In genomic region chr2:152564754-152565551, GRCh38 we compare ENCODE assay signal across 12 cellular contexts.
DNase-seq lines count a peak whose midpoint lies in the region; ATAC-seq and TF ChIP-seq lines count a peak whose summit lies in the region.
"Had no signal": no experiment of that assay in that cellular context is flagged by ENCODE, and none has a peak within 500 bp of the region (broad histone marks: within the 10 kb centered on the region; RNA-seq: fewer than 3 reads in every experiment).

No MANE protein-coding gene starts in this region.

- H3K4me3 ChIP-seq in suprapubic skin (no peak overlapping the region), lower leg skin (ENCODE audit: low read depth, poor library complexity, severe bottlenecking) (no peak overlapping the region)
- H3K4me3 ChIP-seq: mucosa of descending colon had no signal

- H3K9me3 ChIP-seq in suprapubic skin = no peaks in the 10 kb centered on the region
- H3K9me3 ChIP-seq: mucosa of descending colon had no signal

- TF ChIP-seq CTCF in suprapubic skin (IDR thresholded peaks at IDR 0.05) = no peak
- no peak for TF ChIP-seq CTCF in lower leg skin (IDR thresholded peaks at IDR 0.05)

- intact Hi-C loops in activated T-helper 2 cell treated with anti-CD3 and anti-CD28 coated beads, Interferon-gamma antibody, Interleukin-2, Interleukin-4, amounts not matched to agents 10 μg/mL and 5 μg/mL and 100 μg/mL, durations not matched to agents 14 hours and 24 hours and 36 hours (cut with micrococcal nuclease) = no loop called here
- intact Hi-C loops in lower leg skin (cut with DNase I; ENCODE audit: low total_unique reads) = no loop called here

- H3K27ac Mint-ChIP-seq in activated T-helper 2 cell treated with anti-CD3 and anti-CD28 coated beads, Interferon-gamma antibody, Interleukin-2, Interleukin-4, amounts not matched to agents 10 μg/mL and 5 μg/mL and 100 μg/mL, durations not matched to agents 14 hours and 24 hours and 36 hours = no peak overlapping the region

- no peak for TF ChIP-seq EP300 in suprapubic skin (IDR thresholded peaks at IDR 0.05)

- peak; percentile 88 for ATAC-seq in GM18498 (IDR thresholded peaks at IDR 0.05; ENCODE audit: unreplicated experiment)
- ATAC-seq in GM19438 (IDR thresholded peaks at IDR 0.05; ENCODE audit: low read depth, unreplicated experiment) = peak; percentile 54
- ATAC-seq in HG02884 (IDR thresholded peaks at IDR 0.05; ENCODE audit: unreplicated experiment) = peak; percentile 88
- peak; percentile 86 for ATAC-seq in HG03575 (IDR thresholded peaks at IDR 0.05; ENCODE audit: extremely low read depth, insufficient number of reproducible peaks, low FRiP score, unreplicated experiment)
- ATAC-seq: mucosa of descending colon had no signal

- no peaks in the 10 kb centered on the region for H3K4me1 ChIP-seq in suprapubic skin

- H3K4me1 Mint-ChIP-seq in activated T-helper 2 cell treated with anti-CD3 and anti-CD28 coated beads, Interferon-gamma antibody, Interleukin-2, Interleukin-4, amounts not matched to agents 10 μg/mL and 5 μg/mL and 100 μg/mL, durations not matched to agents 14 hours and 24 hours and 36 hours (ENCODE audit: low read depth) = peaks cover 6% of the 10 kb centered on the region
- H3K4me1 Mint-ChIP-seq: central memory CD8-positive, alpha-beta T cell had no signal

- WGBS in suprapubic skin = 95% methylated on average over 4 of the region's 4 CpGs
- WGBS in lower leg skin, 2 donors = 90 to 93% methylated on average over 4 of the region's 4 CpGs

- H3K36me3 ChIP-seq in suprapubic skin = no peaks in the 10 kb centered on the region

- H3K36me3 Mint-ChIP-seq in activated T-helper 2 cell treated with anti-CD3 and anti-CD28 coated beads, Interferon-gamma antibody, Interleukin-2, Interleukin-4, amounts not matched to agents 10 μg/mL and 5 μg/mL and 100 μg/mL, durations not matched to agents 14 hours and 24 hours and 36 hours (ENCODE audit: low read depth) = no peaks in the 10 kb centered on the region

- H3K4me3 Mint-ChIP-seq in activated T-helper 2 cell treated with anti-CD3 and anti-CD28 coated beads, Interferon-gamma antibody, Interleukin-2, Interleukin-4, amounts not matched to agents 10 μg/mL and 5 μg/mL and 100 μg/mL, durations not matched to agents 14 hours and 24 hours and 36 hours (ENCODE audit: low read depth) = no peak overlapping the region
- H3K4me3 Mint-ChIP-seq: central memory CD8-positive, alpha-beta T cell had no signal

- H3K27me3 ChIP-seq in suprapubic skin = no peaks in the 10 kb centered on the region

- no peak for DNase-seq in activated T-helper 2 cell treated with anti-CD3 and anti-CD28 coated beads, Interferon-gamma antibody, Interleukin-2, Interleukin-4, amounts not matched to agents 10 μg/mL and 5 μg/mL and 100 μg/mL, durations not matched to agents 14 hours and 24 hours and 36 hours (ENCODE audit: low spot score)
- DNase-seq in suprapubic skin (ENCODE audit: low spot score in 2 of 2) (no peak), epidermal melanocyte (ENCODE audit: insufficient read length, low spot score) (no peak), lower leg skin (ENCODE audit: low spot score in 2 of 2) (no peak)
- DNase-seq: Karpas-422, mucosa of descending colon, NCI-H510A treated with DMSO at 0.1 percent for 48 hours had no signal

- H3K9me3 Mint-ChIP-seq in activated T-helper 2 cell treated with anti-CD3 and anti-CD28 coated beads, Interferon-gamma antibody, Interleukin-2, Interleukin-4, amounts not matched to agents 10 μg/mL and 5 μg/mL and 100 μg/mL, durations not matched to agents 14 hours and 24 hours and 36 hours = no peaks in the 10 kb centered on the region
- H3K9me3 Mint-ChIP-seq: central memory CD8-positive, alpha-beta T cell had no signal

- H3K27me3 Mint-ChIP-seq in activated T-helper 2 cell treated with anti-CD3 and anti-CD28 coated beads, Interferon-gamma antibody, Interleukin-2, Interleukin-4, amounts not matched to agents 10 μg/mL and 5 μg/mL and 100 μg/mL, durations not matched to agents 14 hours and 24 hours and 36 hours (ENCODE audit: low read depth) = peaks cover 18% of the 10 kb centered on the region

- TF ChIP-seq POLR2A in suprapubic skin (IDR thresholded peaks at IDR 0.05) (no peak), lower leg skin (IDR thresholded peaks at IDR 0.05) (no peak)

- no peak overlapping the region for H3K27ac ChIP-seq in suprapubic skin
